Comparison of ENCODE assay signal across 13 cellular contexts in the genomic region with DNA sequence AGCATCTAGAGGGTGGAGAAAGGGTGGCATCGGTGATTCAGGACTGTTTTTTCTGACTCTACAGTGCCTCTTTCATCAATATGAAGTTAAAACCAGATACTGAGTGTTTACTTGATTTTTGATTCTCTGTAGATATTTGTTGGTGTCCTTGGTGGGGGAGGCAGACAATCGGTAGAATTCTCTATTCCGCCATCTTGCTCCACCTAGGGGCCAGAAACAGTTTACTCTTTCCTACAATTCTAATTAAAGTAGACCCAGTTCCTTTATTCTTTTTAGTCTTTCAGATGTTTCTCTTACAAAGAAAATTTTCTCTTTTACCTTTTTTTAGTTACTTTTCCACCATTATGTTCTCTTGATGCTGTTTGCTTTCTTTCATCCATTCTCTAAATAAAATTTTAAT.
DNase-seq lines count a peak whose midpoint lies in the region; ATAC-seq and TF ChIP-seq lines count a peak whose summit lies in the region.
"Had no signal": no experiment of that assay in that cellular context is flagged by ENCODE, and none has a peak within 500 bp of the region (broad histone marks: within the 10 kb centered on the region; RNA-seq: fewer than 3 reads in every experiment).

No MANE protein-coding gene starts in this region.

- no peak overlapping the region for H3K9ac ChIP-seq in OCI-LY3 (ENCODE audit: low read length)

- H2AFZ ChIP-seq in OCI-LY3 (ENCODE audit: low read depth, low read length) (no peak overlapping the region), osteoblast (ENCODE audit: low read length) (no peak overlapping the region)

- H3K27ac ChIP-seq in OCI-LY3 (ENCODE audit: low read length) (no peak overlapping the region), osteoblast (ENCODE audit: low read depth, low read length) (no peak overlapping the region)

- no peak overlapping the region for H3K4me3 ChIP-seq in GM06990 (replicated peaks; ENCODE audit: low read depth, low read length)
- H3K4me3 ChIP-seq in OCI-LY3 (ENCODE audit: low read length): no peak overlapping the region
- H3K4me3 ChIP-seq in choroid plexus epithelial cell (ENCODE audit: low read depth, low read length): no peak overlapping the region
- no peak overlapping the region for H3K4me3 ChIP-seq in osteoblast (ENCODE audit: insufficient read depth, low read length)

- H3K27me3 ChIP-seq in GM06990 (replicated peaks; ENCODE audit: control insufficient read depth, insufficient read depth, low read length) (no peaks in the 10 kb centered on the region), OCI-LY3 (ENCODE audit: low read depth, low read length) (no peaks in the 10 kb centered on the region), osteoblast (ENCODE audit: insufficient read depth, low read length) (no peaks in the 10 kb centered on the region)

- H3K36me3 ChIP-seq in GM06990 (ENCODE audit: control insufficient read depth, insufficient read depth, low read length) (no peaks in the 10 kb centered on the region), OCI-LY3 (replicated peaks; ENCODE audit: low read depth, low read length) (no peaks in the 10 kb centered on the region), osteoblast (ENCODE audit: insufficient read depth, low read length) (no peaks in the 10 kb centered on the region)

- H3K9me3 ChIP-seq in OCI-LY3 (ENCODE audit: insufficient read depth, low read length) (no peaks in the 10 kb centered on the region), osteoblast (ENCODE audit: low read depth, low read length) (no peaks in the 10 kb centered on the region)

- H3K4me1 ChIP-seq in OCI-LY3 (ENCODE audit: low read length) (no peaks in the 10 kb centered on the region), osteoblast (ENCODE audit: insufficient read depth, low read length) (no peaks in the 10 kb centered on the region)

- TF ChIP-seq CTCF in GM06990 (IDR thresholded peaks at IDR 0.05; ENCODE audit: insufficient read depth, low read length, poor library complexity, severe bottlenecking) (peak; percentile 16), OCI-LY3 (IDR thresholded peaks at IDR 0.05; ENCODE audit: low read depth, low read length) (peak; percentile 14; the same call in 1 of the 2 replicates), choroid plexus epithelial cell (conservative IDR thresholded peaks at IDR 0.05; ENCODE audit: low read depth, low read length) (peak; percentile 57), osteoblast (IDR thresholded peaks at IDR 0.05; ENCODE audit: extremely low read depth, low read depth, low read length) (peak; percentile 46)

- DNase-seq in GM06990 (ENCODE audit: extremely low read depth, insufficient read length) (no peak), choroid plexus epithelial cell (ENCODE audit: low read depth) (peak; percentile 17), osteoblast (ENCODE audit: insufficient read length, low spot score, missing footprints) (no peak), GOT3 (lab: John Stamatoyannopoulos, UW) (no peak), COLO829 (ENCODE audit: low spot score) (no peak)
- DNase-seq: activated naive CD8-positive, alpha-beta T cell treated with anti-CD3 and anti-CD28 coated beads, Interleukin-2, amount 10 ng/mL, durations not matched to agents 7 days and 5 days; activated T-cell treated with anti-CD3 and anti-CD28 coated beads, Interleukin-2, amount 50 U/mL, for 4 hours; COR-L47; NCI-H1092; NCI-H2171 had no signal

- H3K4me2 ChIP-seq in OCI-LY3 (ENCODE audit: low read length) (no peak overlapping the region), osteoblast (ENCODE audit: insufficient read depth, low read length) (no peak overlapping the region)

- no peaks in the 10 kb centered on the region for H3K79me2 ChIP-seq in OCI-LY3 (ENCODE audit: low read length)
- no peaks in the 10 kb centered on the region for H3K79me2 ChIP-seq in osteoblast (ENCODE audit: insufficient read depth, low read length)

- H4K20me1 ChIP-seq in OCI-LY3 (ENCODE audit: insufficient read depth, low read length) (no peaks in the 10 kb centered on the region), osteoblast (ENCODE audit: insufficient read depth, low read length) (no peaks in the 10 kb centered on the region)

- no peak for ATAC-seq in HG03521 (IDR thresholded peaks at IDR 0.05; ENCODE audit: unreplicated experiment)
- ATAC-seq: activated T-cell treated with anti-CD3 and anti-CD28 coated beads, Interleukin-2, amount 50 U/mL, for 4 hours; left lobe of liver had no signal
